Comparison of ENCODE assay signal across 2 cellular contexts in the genomic region with DNA sequence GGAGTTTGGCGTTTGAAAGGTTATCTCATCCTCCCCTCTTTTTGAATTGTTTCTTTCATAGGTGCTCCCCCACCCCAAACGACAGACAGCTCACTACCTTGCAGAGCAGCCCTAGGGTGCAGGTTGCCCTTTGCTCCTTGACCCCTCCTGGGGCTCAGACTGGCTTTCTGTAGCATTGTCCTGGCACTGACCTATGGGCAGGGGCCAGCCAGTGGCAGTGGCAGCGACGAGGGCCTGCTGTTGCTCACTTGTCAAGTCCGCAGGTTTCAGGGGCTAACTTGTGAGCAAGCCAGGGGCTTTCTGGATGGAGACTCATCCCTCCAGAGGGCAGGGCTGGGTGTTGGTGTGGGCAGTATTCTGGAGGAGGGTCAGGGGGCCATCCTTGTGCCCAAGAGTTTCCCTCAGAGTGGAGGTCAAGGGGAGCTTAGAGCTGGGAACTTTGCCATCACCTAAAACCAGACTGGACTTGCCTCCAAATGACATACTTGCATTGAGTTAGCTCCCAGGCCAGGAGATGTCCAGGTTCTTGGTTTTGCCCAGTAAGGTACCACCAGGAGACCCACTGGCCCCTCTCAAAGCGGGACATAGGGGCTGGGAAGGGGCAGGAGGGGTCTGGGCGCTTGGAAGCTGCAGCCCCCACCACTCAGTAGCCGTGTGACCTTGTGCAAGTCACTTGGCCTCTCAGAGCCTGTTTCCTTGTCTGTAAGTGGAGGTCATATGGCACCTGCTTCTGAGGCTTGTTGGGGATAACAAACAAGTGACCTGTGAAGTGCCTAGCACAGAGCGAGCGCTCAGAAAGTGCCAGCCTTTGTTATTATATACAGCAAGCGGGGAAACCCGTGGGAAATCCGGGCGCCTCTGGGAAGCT.
TF ChIP-seq lines count a peak whose summit lies in the region.

No MANE protein-coding gene starts in this region.

TF ChIP-seq in SK-N-SH, 30 proteins besides CTCF, POLR2A, EP300 and RAD21 (continued from another document):
- TF ChIP-seq RXRA (IDR thresholded peaks at IDR 0.05; ENCODE audit: borderline replicate concordance, low read depth) (no peak), JUND (IDR thresholded peaks at IDR 0.05) (no peak), FOXJ3 (CRISPR knock-in tag; IDR thresholded peaks at IDR 0.05) (no peak), MXI1 (IDR thresholded peaks at IDR 0.05; ENCODE audit: low read depth, low read length) (no peak), CHD2 (IDR thresholded peaks at IDR 0.05; ENCODE audit: low read length, partially characterized antibody) (no peak)
- TF ChIP-seq, protein P1, sequence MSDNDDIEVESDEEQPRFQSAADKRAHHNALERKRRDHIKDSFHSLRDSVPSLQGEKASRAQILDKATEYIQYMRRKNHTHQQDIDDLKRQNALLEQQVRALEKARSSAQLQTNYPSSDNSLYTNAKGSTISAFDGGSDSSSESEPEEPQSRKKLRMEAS (IDR thresholded peaks at IDR 0.05; ENCODE audit: low read depth) = no peak
- TF ChIP-seq, protein P2, sequence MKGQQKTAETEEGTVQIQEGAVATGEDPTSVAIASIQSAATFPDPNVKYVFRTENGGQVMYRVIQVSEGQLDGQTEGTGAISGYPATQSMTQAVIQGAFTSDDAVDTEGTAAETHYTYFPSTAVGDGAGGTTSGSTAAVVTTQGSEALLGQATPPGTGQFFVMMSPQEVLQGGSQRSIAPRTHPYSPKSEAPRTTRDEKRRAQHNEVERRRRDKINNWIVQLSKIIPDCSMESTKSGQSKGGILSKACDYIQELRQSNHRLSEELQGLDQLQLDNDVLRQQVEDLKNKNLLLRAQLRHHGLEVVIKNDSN (IDR thresholded peaks at IDR 0.05; ENCODE audit: borderline replicate concordance, low read depth) = no peak

TF ChIP-seq in SK-N-SH treated with all-trans-retinoic acid at 6 μM for 48 hours, 23 proteins besides CTCF, POLR2A, EP300 and RAD21 (continued from another document):
- TF ChIP-seq, protein P3, sequence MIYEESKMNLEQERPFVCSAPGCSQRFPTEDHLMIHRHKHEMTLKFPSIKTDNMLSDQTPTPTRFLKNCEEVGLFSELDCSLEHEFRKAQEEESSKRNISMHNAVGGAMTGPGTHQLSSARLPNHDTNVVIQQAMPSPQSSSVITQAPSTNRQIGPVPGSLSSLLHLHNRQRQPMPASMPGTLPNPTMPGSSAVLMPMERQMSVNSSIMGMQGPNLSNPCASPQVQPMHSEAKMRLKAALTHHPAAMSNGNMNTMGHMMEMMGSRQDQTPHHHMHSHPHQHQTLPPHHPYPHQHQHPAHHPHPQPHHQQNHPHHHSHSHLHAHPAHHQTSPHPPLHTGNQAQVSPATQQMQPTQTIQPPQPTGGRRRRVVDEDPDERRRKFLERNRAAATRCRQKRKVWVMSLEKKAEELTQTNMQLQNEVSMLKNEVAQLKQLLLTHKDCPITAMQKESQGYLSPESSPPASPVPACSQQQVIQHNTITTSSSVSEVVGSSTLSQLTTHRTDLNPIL (CRISPR knock-in tag; IDR thresholded peaks at IDR 0.05; ENCODE audit: low read depth) = no peak
- TF ChIP-seq, protein P4, sequence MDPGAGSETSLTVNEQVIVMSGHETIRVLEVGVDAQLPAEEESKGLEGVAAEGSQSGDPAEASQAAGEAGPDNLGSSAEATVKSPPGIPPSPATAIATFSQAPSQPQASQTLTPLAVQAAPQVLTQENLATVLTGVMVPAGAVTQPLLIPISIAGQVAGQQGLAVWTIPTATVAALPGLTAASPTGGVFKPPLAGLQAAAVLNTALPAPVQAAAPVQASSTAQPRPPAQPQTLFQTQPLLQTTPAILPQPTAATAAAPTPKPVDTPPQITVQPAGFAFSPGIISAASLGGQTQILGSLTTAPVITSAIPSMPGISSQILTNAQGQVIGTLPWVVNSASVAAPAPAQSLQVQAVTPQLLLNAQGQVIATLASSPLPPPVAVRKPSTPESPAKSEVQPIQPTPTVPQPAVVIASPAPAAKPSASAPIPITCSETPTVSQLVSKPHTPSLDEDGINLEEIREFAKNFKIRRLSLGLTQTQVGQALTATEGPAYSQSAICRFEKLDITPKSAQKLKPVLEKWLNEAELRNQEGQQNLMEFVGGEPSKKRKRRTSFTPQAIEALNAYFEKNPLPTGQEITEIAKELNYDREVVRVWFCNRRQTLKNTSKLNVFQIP (CRISPR knock-in tag; IDR thresholded peaks at IDR 0.05; ENCODE audit: borderline replicate concordance, low read depth) = no peak
- no peak for TF ChIP-seq ISL1 (CRISPR knock-in tag; IDR thresholded peaks at IDR 0.05)
- TF ChIP-seq SNAI2 (CRISPR knock-in tag; IDR thresholded peaks at IDR 0.05) = no peak
- TF ChIP-seq RARB (CRISPR knock-in tag; IDR thresholded peaks at IDR 0.05) = no peak
- no peak for TF ChIP-seq TOX (CRISPR knock-in tag; IDR thresholded peaks at IDR 0.05; ENCODE audit: borderline replicate concordance)
- no peak for TF ChIP-seq ZNF70 (CRISPR knock-in tag; IDR thresholded peaks at IDR 0.05)
- TF ChIP-seq TCF4 (CRISPR knock-in tag; IDR thresholded peaks at IDR 0.05; ENCODE audit: borderline replicate concordance) = no peak
- TF ChIP-seq, protein P5, sequence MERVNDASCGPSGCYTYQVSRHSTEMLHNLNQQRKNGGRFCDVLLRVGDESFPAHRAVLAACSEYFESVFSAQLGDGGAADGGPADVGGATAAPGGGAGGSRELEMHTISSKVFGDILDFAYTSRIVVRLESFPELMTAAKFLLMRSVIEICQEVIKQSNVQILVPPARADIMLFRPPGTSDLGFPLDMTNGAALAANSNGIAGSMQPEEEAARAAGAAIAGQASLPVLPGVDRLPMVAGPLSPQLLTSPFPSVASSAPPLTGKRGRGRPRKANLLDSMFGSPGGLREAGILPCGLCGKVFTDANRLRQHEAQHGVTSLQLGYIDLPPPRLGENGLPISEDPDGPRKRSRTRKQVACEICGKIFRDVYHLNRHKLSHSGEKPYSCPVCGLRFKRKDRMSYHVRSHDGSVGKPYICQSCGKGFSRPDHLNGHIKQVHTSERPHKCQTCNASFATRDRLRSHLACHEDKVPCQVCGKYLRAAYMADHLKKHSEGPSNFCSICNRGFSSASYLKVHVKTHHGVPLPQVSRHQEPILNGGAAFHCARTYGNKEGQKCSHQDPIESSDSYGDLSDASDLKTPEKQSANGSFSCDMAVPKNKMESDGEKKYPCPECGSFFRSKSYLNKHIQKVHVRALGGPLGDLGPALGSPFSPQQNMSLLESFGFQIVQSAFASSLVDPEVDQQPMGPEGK (CRISPR knock-in tag; IDR thresholded peaks at IDR 0.05; ENCODE audit: borderline replicate concordance) = no peak
- no peak for TF ChIP-seq CSDC2 (CRISPR knock-in tag; IDR thresholded peaks at IDR 0.05)
